In the genomic region with DNA sequence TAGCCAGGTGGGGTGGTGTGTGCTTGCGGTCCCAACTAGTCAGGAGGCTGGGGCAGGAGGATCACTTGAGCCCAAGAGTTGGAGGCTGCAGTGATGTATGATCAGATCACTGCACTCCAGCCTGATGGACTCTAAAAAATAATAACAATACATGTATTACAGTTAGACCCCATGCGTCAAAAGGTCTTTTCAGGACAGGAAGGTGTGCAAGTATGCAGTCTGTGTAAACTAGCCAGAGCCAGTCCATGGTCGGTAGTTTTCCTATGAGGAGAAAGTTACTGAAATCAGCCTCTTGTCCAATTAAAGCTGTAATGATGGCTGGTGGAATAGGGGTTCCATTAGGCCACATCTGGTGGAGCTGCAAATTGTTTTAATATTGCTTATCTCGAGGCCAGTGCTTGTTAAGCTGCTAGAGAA, we compare ENCODE assay signal across 11 cellular contexts. TPM values are rescaled to one million over a fixed set of nuclear protein-coding genes. Genes with fewer than 3 reads are reported as not detected.
DNase-seq lines count a peak whose midpoint lies in the region; ATAC-seq and TF ChIP-seq lines count a peak whose summit lies in the region.
"Had no signal": no experiment of that assay in that cellular context is flagged by ENCODE, and none has a peak within 500 bp of the region (broad histone marks: within the 10 kb centered on the region; RNA-seq: fewer than 3 reads in every experiment).

No MANE protein-coding gene starts in this region.

- H3K27ac Mint-ChIP-seq in CD4-positive, alpha-beta memory T cell, result peak overlapping the region; percentile 66 to 99 (median 78)

- H3K4me1 ChIP-seq in CD4-positive, alpha-beta memory T cell (ENCODE audit: insufficient read depth, low read length), result peaks cover 32% of the 10 kb centered on the region
- peaks cover 27 to 60% of the 10 kb centered on the region in 2 donors for H3K4me1 ChIP-seq in left lung
- peaks cover 31% of the 10 kb centered on the region for H3K4me1 ChIP-seq in smooth muscle cell (ENCODE audit: low read depth)

- no peaks in the 10 kb centered on the region for H3K9me3 ChIP-seq in CD4-positive, alpha-beta memory T cell (ENCODE audit: control insufficient read depth in 1 of 2, low read length in 2 of 2)
- H3K9me3 ChIP-seq in left lung (no peaks in the 10 kb centered on the region), smooth muscle cell (replicated peaks; ENCODE audit: low read depth) (no peaks in the 10 kb centered on the region)
- H3K9me3 ChIP-seq: pancreas had no signal

- ATAC-seq in left lung (no peak), GM19467 (IDR thresholded peaks at IDR 0.05; ENCODE audit: unreplicated experiment) (no peak)
- ATAC-seq: pancreas had no signal

- H3K9ac ChIP-seq in smooth muscle cell (ENCODE audit: low read depth), result no peak overlapping the region

- peaks cover 0 to 4% (median 0%) of the 10 kb centered on the region in 8 donors for H3K9me3 Mint-ChIP-seq in CD4-positive, alpha-beta memory T cell

- TF ChIP-seq CTCF in RWPE1 (conservative IDR thresholded peaks at IDR 0.05; ENCODE audit: low read depth) (no peak), left lung (IDR thresholded peaks at IDR 0.05) (no peak), smooth muscle cell (IDR thresholded peaks at IDR 0.05; ENCODE audit: borderline replicate concordance, insufficient read depth, poor library complexity, severe bottlenecking) (no peak)

- H3K4me1 Mint-ChIP-seq in CD4-positive, alpha-beta memory T cell, result peaks cover 27 to 56% (median 37%) of the 10 kb centered on the region in 4 donors

- no peak overlapping the region for H2AFZ ChIP-seq in smooth muscle cell (ENCODE audit: low read depth)

- H3F3A ChIP-seq in smooth muscle cell (ENCODE audit: low read depth), result peaks cover 49% of the 10 kb centered on the region

- CTCF ChIA-PET in CD4-positive, alpha-beta memory T cell (lab: Charles Lee; ENCODE audit: partially characterized antibody), result interaction anchor here (1.2 to 1.9 kb wide), 4 partner anchors 26 to 170 kb away, joined by 3 to 4 read pairs (median 3); a partner anchor contains a TSS
- CTCF ChIA-PET in RWPE1 (lab: Yijun Ruan, JAX), result interaction anchor here (0.6 to 1.3 kb wide), 2 partner anchors 52 to 102 kb away, joined by 4 to 6 read pairs; no protein-coding TSS in a partner anchor

- H3K4me2 ChIP-seq in smooth muscle cell, result no peak overlapping the region

- H3K27me3 Mint-ChIP-seq in CD4-positive, alpha-beta memory T cell, result no peaks in the 10 kb centered on the region

- H3K4me3 Mint-ChIP-seq in CD4-positive, alpha-beta memory T cell, result peak overlapping the region; percentile 17 to 96 (median 62)

- no peak for DNase-seq in CD4-positive, alpha-beta memory T cell
- DNase-seq in RWPE1 (ENCODE audit: low spot score), result no peak
- DNase-seq in left lung, result no peak
- DNase-seq in smooth muscle cell (lab: John Stamatoyannopoulos, UW; ENCODE audit: unreplicated experiment), result no peak
- no peak for DNase-seq in DMS53 treated with DMSO at 0.1 percent for 48 hours (lab: John Stamatoyannopoulos, UW; ENCODE audit: unreplicated experiment)
- DNase-seq in globus pallidus (ENCODE audit: low spot score), result no peak
- DNase-seq: activated gamma-delta T cell, DMS53, NCI-H1105 treated with DMSO at 0.1 percent for 48 hours, pancreas had no signal

- POLR2A ChIA-PET in CD4-positive, alpha-beta memory T cell (lab: Charles Lee; ENCODE audit: partially characterized antibody), result interaction anchor here (1.5 to 2.4 kb wide), 3 partner anchors 13 to 51 kb away, joined by 4 to 7 read pairs (median 5); no protein-coding TSS in a partner anchor
- POLR2A ChIA-PET in RWPE1 (lab: Yijun Ruan, JAX; ENCODE audit: low non-redundant PET), result no interaction called here

- no peak overlapping the region for H3K4me3 ChIP-seq in CD4-positive, alpha-beta memory T cell (ENCODE audit: low read length in 2 of 2)
- no peak overlapping the region for H3K4me3 ChIP-seq in left lung
- no peak overlapping the region for H3K4me3 ChIP-seq in smooth muscle cell
- H3K4me3 ChIP-seq: pancreas had no signal

- peaks cover 35% of the 10 kb centered on the region for H3K79me2 ChIP-seq in smooth muscle cell (ENCODE audit: low read depth)

- H3K27ac ChIP-seq in CD4-positive, alpha-beta memory T cell (ENCODE audit: low read depth, low read length), result no peak overlapping the region
- peak overlapping the region; percentile 99 for H3K27ac ChIP-seq in RWPE1
- peak overlapping the region; percentile 89 to 96 for H3K27ac ChIP-seq in left lung
- H3K27ac ChIP-seq in smooth muscle cell (ENCODE audit: low read depth), result peak overlapping the region; percentile 35

- intact Hi-C loops in CD4-positive, alpha-beta memory T cell (cut with micrococcal nuclease), result no loop called here
- intact Hi-C loops in left lung (cut with DNase I), result no loop called here

- no peaks in the 10 kb centered on the region for H3K27me3 ChIP-seq in CD4-positive, alpha-beta memory T cell (ENCODE audit: insufficient read depth, low read length)
- H3K27me3 ChIP-seq in left lung (no peaks in the 10 kb centered on the region), smooth muscle cell (ENCODE audit: low read depth) (no peaks in the 10 kb centered on the region)
- H3K27me3 ChIP-seq: pancreas had no signal

- H4K20me1 ChIP-seq in smooth muscle cell (ENCODE audit: low read depth), result peaks cover 8% of the 10 kb centered on the region

- H3K36me3 Mint-ChIP-seq in CD4-positive, alpha-beta memory T cell, result peaks cover 0 to 18% of the 10 kb centered on the region in 2 donors

- H3K36me3 ChIP-seq in CD4-positive, alpha-beta memory T cell (ENCODE audit: insufficient read depth, low read length), result no peaks in the 10 kb centered on the region
- H3K36me3 ChIP-seq in left lung, result peaks cover 0 to 4% of the 10 kb centered on the region in 2 donors
- H3K36me3 ChIP-seq in smooth muscle cell (ENCODE audit: low read depth), result no peaks in the 10 kb centered on the region
- H3K36me3 ChIP-seq: pancreas had no signal

- 67% methylated on average over 4 of the region's 4 CpGs for WGBS in smooth muscle cell (ENCODE audit: low lambda C conversion rate)

RNA-seq across cellular contexts. Expression of a gene that starts 1.5 kb away (rescaled TPM):
- total RNA-seq in CD4-positive, alpha-beta memory T cell, result 10 to 100 TPM; 81.2 to 82.8 TPM
- polyA plus RNA-seq in CD4-positive, alpha-beta memory T cell, result 100 to 1,000 TPM; 188 to 254 TPM
- total RNA-seq in left lung (100 to 1,000 TPM; 496 to 576 TPM), smooth muscle cell (171 and 187 TPM in 2 replicates)
- polyA plus RNA-seq in smooth muscle cell, result 105 and 136 TPM in 2 replicates
